Comparison of ENCODE assay signal across 13 cellular contexts in the genomic region with DNA sequence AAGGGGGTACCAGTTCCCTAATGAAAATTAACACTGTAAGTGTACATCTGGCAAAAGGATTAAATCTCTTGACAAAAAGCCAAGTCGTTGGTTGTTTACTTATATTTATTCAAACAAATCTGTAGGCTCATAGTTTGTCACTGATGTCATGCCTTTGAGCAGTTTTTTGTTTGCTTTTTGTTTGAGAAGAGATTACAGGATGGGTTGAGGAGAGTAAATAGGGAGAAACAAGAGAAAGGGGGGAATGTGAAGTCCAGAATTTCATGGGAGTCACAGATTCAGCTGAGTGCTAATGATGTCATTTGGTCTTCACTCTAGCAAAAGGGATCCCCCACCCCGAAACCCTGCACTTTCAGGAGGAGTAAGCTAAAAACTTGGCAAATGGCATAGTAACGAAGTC.
DNase-seq lines count a peak whose midpoint lies in the region; ATAC-seq and TF ChIP-seq lines count a peak whose summit lies in the region.
"Had no signal": no experiment of that assay in that cellular context is flagged by ENCODE, and none has a peak within 500 bp of the region (broad histone marks: within the 10 kb centered on the region; RNA-seq: fewer than 3 reads in every experiment).

No MANE protein-coding gene starts in this region.

- dilution Hi-C loops in mammary epithelial cell (cut with HindIII; ENCODE audit: low sequenced_read_pairs) = no loop called here

- H3K79me2 ChIP-seq in mammary epithelial cell (ENCODE audit: insufficient read depth, low read length) = no peaks in the 10 kb centered on the region
- no peaks in the 10 kb centered on the region for H3K79me2 ChIP-seq in PC-9 (ENCODE audit: low read depth)

- BruUV-seq in MCF 10A (replicated peaks; lab: Mats Ljungman, UMichigan) = no TSS peak
- no TSS peak for BruUV-seq in mammary epithelial cell (replicated peaks; lab: Mats Ljungman, UMichigan)
- no TSS peak for BruUV-seq in PC-9 (replicated peaks; lab: Mats Ljungman, UMichigan)

- H3K4me1 ChIP-seq in mammary epithelial cell (ENCODE audit: insufficient read depth, low read length) (peaks cover 6% of the 10 kb centered on the region), PC-9 (replicated peaks; ENCODE audit: insufficient read depth) (peaks cover 16% of the 10 kb centered on the region)

- H3K36me3 Mint-ChIP-seq in MCF 10A (ENCODE audit: insufficient read depth, unreplicated experiment) (peaks cover 6% of the 10 kb centered on the region), type B pancreatic cell (no peaks in the 10 kb centered on the region)

- H3K4me3 Mint-ChIP-seq in MCF 10A (ENCODE audit: unreplicated experiment) = no peak overlapping the region
- no peak overlapping the region for H3K4me3 Mint-ChIP-seq in type B pancreatic cell
- H3K4me3 Mint-ChIP-seq: H9; T-helper 2 cell treated with Interferon-gamma antibody and Interleukin-4, amounts not matched to agents 5 μg/mL and 100 μg/mL, for 36 hours had no signal

- H3K9me3 ChIP-seq in mammary epithelial cell (replicated peaks; ENCODE audit: insufficient read depth, low read length) = no peaks in the 10 kb centered on the region
- no peaks in the 10 kb centered on the region for H3K9me3 ChIP-seq in PC-9 (ENCODE audit: insufficient read depth, low read depth)

- CTCF ChIA-PET in MCF 10A (lab: Yijun Ruan, JAX) (interaction anchor here (0.6 kb wide), 1 partner anchor 144 kb away, joined by 5 read pairs; no protein-coding TSS in a partner anchor), mammary epithelial cell (lab: Charles Lee; ENCODE audit: low non-redundant PET) (no interaction called here), PC-9 (lab: Charles Lee) (no interaction called here)

- TF ChIP-seq CTCF in MCF 10A (IDR thresholded peaks at IDR 0.05; ENCODE audit: unreplicated experiment) = no peak
- TF ChIP-seq CTCF in mammary epithelial cell (conservative IDR thresholded peaks at IDR 0.05 in 1 of 2, IDR thresholded peaks at IDR 0.05 in 1 of 2; ENCODE audit: extremely low read depth in 1 of 2, insufficient read depth in 1 of 2, low read depth in 1 of 2, low read length in 2 of 2) = no peak
- no peak for TF ChIP-seq CTCF in PC-9 (conservative IDR thresholded peaks at IDR 0.05)
- no peak for TF ChIP-seq CTCF in foreskin fibroblast (IDR thresholded peaks at IDR 0.05; ENCODE audit: low read depth, low read length)
- TF ChIP-seq CTCF in type B pancreatic cell (conservative IDR thresholded peaks at IDR 0.05) = no peak

- H3K36me3 ChIP-seq in mammary epithelial cell (ENCODE audit: insufficient read depth, low read length) (no peaks in the 10 kb centered on the region), PC-9 (ENCODE audit: low read depth) (no peaks in the 10 kb centered on the region)
- H3K36me3 ChIP-seq: BLaER1 treated with 17β-estradiol and CSF1 and Interleukin-3, amounts not matched to agents 10 nM and 100 nM had no signal

- H3K9me3 Mint-ChIP-seq in MCF 10A (ENCODE audit: unreplicated experiment) = no peaks in the 10 kb centered on the region
- H3K9me3 Mint-ChIP-seq in type B pancreatic cell = no peaks in the 10 kb centered on the region
- H3K9me3 Mint-ChIP-seq: H9; T-helper 2 cell treated with Interferon-gamma antibody and Interleukin-4, amounts not matched to agents 5 μg/mL and 100 μg/mL, for 36 hours had no signal

- WGBS in mammary epithelial cell (ENCODE audit: low coverage, missing lambda C conversion rate) = 44% methylated on average over 3 of the region's 3 CpGs

- POLR2A ChIA-PET in MCF 10A (lab: Yijun Ruan, JAX) (no interaction called here), PC-9 (lab: Charles Lee; ENCODE audit: unreplicated experiment) (no interaction called here)

- no peaks in the 10 kb centered on the region for H3K27me3 Mint-ChIP-seq in MCF 10A (ENCODE audit: insufficient read depth, unreplicated experiment)
- no peaks in the 10 kb centered on the region for H3K27me3 Mint-ChIP-seq in type B pancreatic cell

- ATAC-seq in esophagus mucosa (no peak), GM19397 (IDR thresholded peaks at IDR 0.05; ENCODE audit: unreplicated experiment) (no peak), GM18868 (IDR thresholded peaks at IDR 0.05; ENCODE audit: unreplicated experiment) (no peak)
- ATAC-seq: left colon had no signal

- 0 out of 2 replicates have a peak, but pooled peaks cover 7% of the 10 kb centered on the region for H3F3A ChIP-seq in PC-9 (ENCODE audit: insufficient read depth, low read depth)

- in situ Hi-C loops in mammary epithelial cell (cut with MboI; ENCODE audit: low sequenced_read_pairs in 2 of 2) = no loop called here

- intact Hi-C loops in MCF 10A (cut with micrococcal nuclease) = no loop called here
- intact Hi-C loops in mammary epithelial cell (cut with micrococcal nuclease) = no loop called here
- intact Hi-C loops in PC-9 (cut with micrococcal nuclease; ENCODE audit: unreplicated experiment) = no loop called here

- DNase-seq in MCF 10A (ENCODE audit: unreplicated experiment) (peak; percentile 3), mammary epithelial cell (no peak), PC-9 (peak in 1 of 2 experiments; percentile 85), foreskin fibroblast (peak; percentile 35 to 49), type B pancreatic cell (ENCODE audit: extremely low spot score, unreplicated experiment) (no peak)
- DNase-seq: H9, left colon, NCI-H226 had no signal

- peaks cover 6% of the 10 kb centered on the region for H3K4me1 Mint-ChIP-seq in MCF 10A (ENCODE audit: insufficient read depth, unreplicated experiment)
- H3K4me1 Mint-ChIP-seq in type B pancreatic cell (ENCODE audit: unreplicated experiment) = peaks cover 20% of the 10 kb centered on the region

- no peak overlapping the region for H3K9ac ChIP-seq in mammary epithelial cell (ENCODE audit: insufficient read depth, low read length)
- H3K9ac ChIP-seq: BLaER1 treated with 17β-estradiol and CSF1 and Interleukin-3, amounts not matched to agents 10 nM and 100 nM had no signal

- H3K4me2 ChIP-seq in mammary epithelial cell (ENCODE audit: insufficient read depth, low read depth, low read length) (no peak overlapping the region), PC-9 (peak overlapping the region; percentile 33)
- H3K4me2 ChIP-seq: BLaER1 treated with 17β-estradiol and CSF1 and Interleukin-3, amounts not matched to agents 10 nM and 100 nM had no signal

- H2AFZ ChIP-seq in mammary epithelial cell (ENCODE audit: low read depth, low read length) (no peak overlapping the region), PC-9 (no peak overlapping the region)

- H4K20me1 ChIP-seq in mammary epithelial cell (ENCODE audit: insufficient read depth, low read length) = no peaks in the 10 kb centered on the region
- H4K20me1 ChIP-seq in PC-9 (ENCODE audit: insufficient read depth) = no peaks in the 10 kb centered on the region
- H4K20me1 ChIP-seq: BLaER1 treated with 17β-estradiol and CSF1 and Interleukin-3, amounts not matched to agents 10 nM and 100 nM had no signal

- H3K9me2 ChIP-seq in PC-9 (ENCODE audit: insufficient read depth) = no peaks in the 10 kb centered on the region

- no peak overlapping the region for H3K27ac Mint-ChIP-seq in MCF 10A (ENCODE audit: low read depth, unreplicated experiment)
- H3K27ac Mint-ChIP-seq in type B pancreatic cell = peak overlapping the region; percentile 4
- H3K27ac Mint-ChIP-seq: T-helper 2 cell treated with Interferon-gamma antibody and Interleukin-4, amounts not matched to agents 5 μg/mL and 100 μg/mL, for 36 hours had no signal

- H3K27ac ChIP-seq in mammary epithelial cell (ENCODE audit: insufficient read depth, low read depth, low read length) = no peak overlapping the region
- no peak overlapping the region for H3K27ac ChIP-seq in PC-9
- H3K27ac ChIP-seq: BLaER1 treated with 17β-estradiol and CSF1 and Interleukin-3, amounts not matched to agents 10 nM and 100 nM had no signal

- H3K27me3 ChIP-seq in mammary epithelial cell (ENCODE audit: insufficient read depth, low read length) = no peaks in the 10 kb centered on the region
- H3K27me3 ChIP-seq in PC-9 (ENCODE audit: insufficient read depth, low read depth) = no peaks in the 10 kb centered on the region
- H3K27me3 ChIP-seq: BLaER1 treated with 17β-estradiol and CSF1 and Interleukin-3, amounts not matched to agents 10 nM and 100 nM had no signal

- no peak overlapping the region for H3K4me3 ChIP-seq in mammary epithelial cell (replicated peaks in 1 of 3; ENCODE audit: insufficient read depth in 1 of 3, low read depth in 2 of 3, low read length in 3 of 3)
- H3K4me3 ChIP-seq in PC-9 = no peak overlapping the region
- H3K4me3 ChIP-seq in foreskin fibroblast (ENCODE audit: low read depth in 1 of 2, low read length in 2 of 2) = no peak overlapping the region
- H3K4me3 ChIP-seq: BLaER1 treated with 17β-estradiol and CSF1 and Interleukin-3, amounts not matched to agents 10 nM and 100 nM had no signal

Comparison
In these comparisons a context has a peak if more than half of its experiments do, and no peak if none do; other contexts are left out.
1. DNase-seq: peak in MCF 10A (single experiment) and foreskin fibroblast (2 of 2); none in mammary epithelial cell (single experiment) and type B pancreatic cell (single experiment).